ENCODE assay signal across 1 cellular context in genomic region chr3:242986-243706, GRCh38.
TF ChIP-seq lines count a peak whose summit lies in the region.

No MANE protein-coding gene starts in this region.

TF ChIP-seq in GM12878, 131 proteins besides CTCF, POLR2A, EP300 and RAD21 (continued from another document):
- TF ChIP-seq SKIL (IDR thresholded peaks at IDR 0.05; ENCODE audit: low read depth, poor library complexity, severe bottlenecking) (no peak), PRDM15 (CRISPR knock-in tag; IDR thresholded peaks at IDR 0.05) (no peak), KDM1A (IDR thresholded peaks at IDR 0.05; ENCODE audit: borderline replicate concordance) (no peak), NBN (IDR thresholded peaks at IDR 0.05) (no peak), DPF2 (IDR thresholded peaks at IDR 0.05) (no peak), USF1 (IDR thresholded peaks at IDR 0.05; ENCODE audit: borderline replicate concordance, extremely low read length, insufficient read depth, low read depth, low read length) (no peak), CHD4 (IDR thresholded peaks at IDR 0.05) (no peak), WRNIP1 (IDR thresholded peaks at IDR 0.05; ENCODE audit: borderline replicate concordance, low read depth, low read length) (no peak), ZNF687 (IDR thresholded peaks at IDR 0.05) (no peak), ZNF622 (IDR thresholded peaks at IDR 0.05) (no peak), FOXM1 (IDR thresholded peaks at IDR 0.05; ENCODE audit: low read depth, low read length) (no peak), EED (IDR thresholded peaks at IDR 0.05; ENCODE audit: low read depth) (no peak), RELA (IDR thresholded peaks at IDR 0.05; ENCODE audit: borderline replicate concordance, partially characterized antibody) (no peak), NR2C2 (IDR thresholded peaks at IDR 0.05; ENCODE audit: borderline replicate concordance, control insufficient read depth, insufficient read length, low read depth) (no peak)
